In genomic region chr1:28926629-28927441, GRCh38 we compare ENCODE assay signal across 1 cellular context.
TF ChIP-seq lines count a peak whose summit lies in the region.

No MANE protein-coding gene starts in this region.

TF ChIP-seq in K562, 482 proteins besides CTCF, POLR2A, EP300 and RAD21 (continued from another document and continues in another):
- TF ChIP-seq, protein P1, sequence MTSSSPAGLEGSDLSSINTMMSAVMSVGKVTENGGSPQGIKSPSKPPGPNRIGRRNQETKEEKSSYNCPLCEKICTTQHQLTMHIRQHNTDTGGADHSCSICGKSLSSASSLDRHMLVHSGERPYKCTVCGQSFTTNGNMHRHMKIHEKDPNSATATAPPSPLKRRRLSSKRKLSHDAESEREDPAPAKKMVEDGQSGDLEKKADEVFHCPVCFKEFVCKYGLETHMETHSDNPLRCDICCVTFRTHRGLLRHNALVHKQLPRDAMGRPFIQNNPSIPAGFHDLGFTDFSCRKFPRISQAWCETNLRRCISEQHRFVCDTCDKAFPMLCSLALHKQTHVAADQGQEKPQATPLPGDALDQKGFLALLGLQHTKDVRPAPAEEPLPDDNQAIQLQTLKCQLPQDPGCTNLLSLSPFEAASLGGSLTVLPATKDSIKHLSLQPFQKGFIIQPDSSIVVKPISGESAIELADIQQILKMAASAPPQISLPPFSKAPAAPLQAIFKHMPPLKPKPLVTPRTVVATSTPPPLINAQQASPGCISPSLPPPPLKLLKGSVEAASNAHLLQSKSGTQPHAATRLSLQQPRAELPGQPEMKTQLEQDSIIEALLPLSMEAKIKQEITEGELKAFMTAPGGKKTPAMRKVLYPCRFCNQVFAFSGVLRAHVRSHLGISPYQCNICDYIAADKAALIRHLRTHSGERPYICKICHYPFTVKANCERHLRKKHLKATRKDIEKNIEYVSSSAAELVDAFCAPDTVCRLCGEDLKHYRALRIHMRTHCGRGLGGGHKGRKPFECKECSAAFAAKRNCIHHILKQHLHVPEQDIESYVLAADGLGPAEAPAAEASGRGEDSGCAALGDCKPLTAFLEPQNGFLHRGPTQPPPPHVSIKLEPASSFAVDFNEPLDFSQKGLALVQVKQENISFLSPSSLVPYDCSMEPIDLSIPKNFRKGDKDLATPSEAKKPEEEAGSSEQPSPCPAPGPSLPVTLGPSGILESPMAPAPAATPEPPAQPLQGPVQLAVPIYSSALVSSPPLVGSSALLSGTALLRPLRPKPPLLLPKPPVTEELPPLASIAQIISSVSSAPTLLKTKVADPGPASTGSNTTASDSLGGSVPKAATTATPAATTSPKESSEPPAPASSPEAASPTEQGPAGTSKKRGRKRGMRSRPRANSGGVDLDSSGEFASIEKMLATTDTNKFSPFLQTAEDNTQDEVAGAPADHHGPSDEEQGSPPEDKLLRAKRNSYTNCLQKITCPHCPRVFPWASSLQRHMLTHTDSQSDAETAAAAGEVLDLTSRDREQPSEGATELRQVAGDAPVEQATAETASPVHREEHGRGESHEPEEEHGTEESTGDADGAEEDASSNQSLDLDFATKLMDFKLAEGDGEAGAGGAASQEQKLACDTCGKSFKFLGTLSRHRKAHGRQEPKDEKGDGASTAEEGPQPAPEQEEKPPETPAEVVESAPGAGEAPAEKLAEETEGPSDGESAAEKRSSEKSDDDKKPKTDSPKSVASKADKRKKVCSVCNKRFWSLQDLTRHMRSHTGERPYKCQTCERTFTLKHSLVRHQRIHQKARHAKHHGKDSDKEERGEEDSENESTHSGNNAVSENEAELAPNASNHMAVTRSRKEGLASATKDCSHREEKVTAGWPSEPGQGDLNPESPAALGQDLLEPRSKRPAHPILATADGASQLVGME (CRISPR knock-in tag; IDR thresholded peaks at IDR 0.05), result no peak
- TF ChIP-seq ZBTB17 (CRISPR knock-in tag; IDR thresholded peaks at IDR 0.05), result no peak; the same call in 1 of the 2 replicates
- TF ChIP-seq BDP1 (IDR thresholded peaks at IDR 0.05; ENCODE audit: insufficient read depth, insufficient read length), result no peak
- TF ChIP-seq STAT5B (CRISPR knock-in tag; IDR thresholded peaks at IDR 0.05), result no peak
- TF ChIP-seq MAFF (IDR thresholded peaks at IDR 0.05; ENCODE audit: low read length), result no peak
- TF ChIP-seq TARDBP (IDR thresholded peaks at IDR 0.05), result peak; percentile 44; the same call in 1 of the 2 replicates
- TF ChIP-seq GATAD2B (IDR thresholded peaks at IDR 0.05; ENCODE audit: borderline replicate concordance), result no peak; the same call in none of the 2 replicates
- TF ChIP-seq ZZZ3 (IDR thresholded peaks at IDR 0.05), result no peak
- peak; percentile 89 for TF ChIP-seq SMAD4 (CRISPR knock-in tag; conservative IDR thresholded peaks at IDR 0.05)
- TF ChIP-seq ZNF134 (CRISPR knock-in tag; conservative IDR thresholded peaks at IDR 0.05), result no peak
- TF ChIP-seq FOXJ3 (CRISPR knock-in tag; IDR thresholded peaks at IDR 0.05), result no peak
- peak; percentile 89 for TF ChIP-seq ESRRA (IDR thresholded peaks at IDR 0.05; ENCODE audit: borderline replicate concordance, low read depth)
- TF ChIP-seq MXD1 (CRISPR knock-in tag; IDR thresholded peaks at IDR 0.05; ENCODE audit: borderline replicate concordance, poor library complexity, severe bottlenecking), result no peak
- TF ChIP-seq NFE2 (IDR thresholded peaks at IDR 0.05; ENCODE audit: low read depth), result peak; percentile 39
- TF ChIP-seq SMARCA5 (IDR thresholded peaks at IDR 0.05), result peak; percentile 44; the same call in 1 of the 2 replicates
- TF ChIP-seq, protein P2, sequence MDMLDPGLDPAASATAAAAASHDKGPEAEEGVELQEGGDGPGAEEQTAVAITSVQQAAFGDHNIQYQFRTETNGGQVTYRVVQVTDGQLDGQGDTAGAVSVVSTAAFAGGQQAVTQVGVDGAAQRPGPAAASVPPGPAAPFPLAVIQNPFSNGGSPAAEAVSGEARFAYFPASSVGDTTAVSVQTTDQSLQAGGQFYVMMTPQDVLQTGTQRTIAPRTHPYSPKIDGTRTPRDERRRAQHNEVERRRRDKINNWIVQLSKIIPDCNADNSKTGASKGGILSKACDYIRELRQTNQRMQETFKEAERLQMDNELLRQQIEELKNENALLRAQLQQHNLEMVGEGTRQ (CRISPR knock-in tag; IDR thresholded peaks at IDR 0.05), result peak; percentile 62; the same call in 1 of the 2 replicates
- TF ChIP-seq NR2F6 (CRISPR knock-in tag; IDR thresholded peaks at IDR 0.05), result no peak
- peak; percentile 99 for TF ChIP-seq SPI1 (IDR thresholded peaks at IDR 0.05; ENCODE audit: borderline replicate concordance, low read depth, low read length)
- TF ChIP-seq, protein P3, sequence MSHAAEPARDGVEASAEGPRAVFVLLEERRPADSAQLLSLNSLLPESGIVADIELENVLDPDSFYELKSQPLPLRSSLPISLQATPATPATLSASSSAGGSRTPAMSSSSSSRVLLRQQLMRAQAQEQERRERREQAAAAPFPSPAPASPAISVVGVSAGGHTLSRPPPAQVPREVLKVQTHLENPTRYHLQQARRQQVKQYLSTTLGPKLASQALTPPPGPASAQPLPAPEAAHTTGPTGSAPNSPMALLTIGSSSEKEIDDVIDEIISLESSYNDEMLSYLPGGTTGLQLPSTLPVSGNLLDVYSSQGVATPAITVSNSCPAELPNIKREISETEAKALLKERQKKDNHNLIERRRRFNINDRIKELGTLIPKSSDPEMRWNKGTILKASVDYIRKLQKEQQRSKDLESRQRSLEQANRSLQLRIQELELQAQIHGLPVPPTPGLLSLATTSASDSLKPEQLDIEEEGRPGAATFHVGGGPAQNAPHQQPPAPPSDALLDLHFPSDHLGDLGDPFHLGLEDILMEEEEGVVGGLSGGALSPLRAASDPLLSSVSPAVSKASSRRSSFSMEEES (CRISPR knock-in tag; IDR thresholded peaks at IDR 0.05), result peak; percentile 47; the same call in 1 of the 2 replicates
- peak; percentile 96 for TF ChIP-seq TAL1 (IDR thresholded peaks at IDR 0.05)
- peak; percentile 92 to 98 for TF ChIP-seq ARNT (IDR thresholded peaks at IDR 0.05)
- no peak for TF ChIP-seq RHOXF2B (CRISPR knock-in tag; conservative IDR thresholded peaks at IDR 0.05)
- no peak for TF ChIP-seq CGGBP1 (CRISPR knock-in tag; IDR thresholded peaks at IDR 0.05)
- TF ChIP-seq, protein P4, sequence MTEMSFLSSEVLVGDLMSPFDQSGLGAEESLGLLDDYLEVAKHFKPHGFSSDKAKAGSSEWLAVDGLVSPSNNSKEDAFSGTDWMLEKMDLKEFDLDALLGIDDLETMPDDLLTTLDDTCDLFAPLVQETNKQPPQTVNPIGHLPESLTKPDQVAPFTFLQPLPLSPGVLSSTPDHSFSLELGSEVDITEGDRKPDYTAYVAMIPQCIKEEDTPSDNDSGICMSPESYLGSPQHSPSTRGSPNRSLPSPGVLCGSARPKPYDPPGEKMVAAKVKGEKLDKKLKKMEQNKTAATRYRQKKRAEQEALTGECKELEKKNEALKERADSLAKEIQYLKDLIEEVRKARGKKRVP (CRISPR knock-in tag; IDR thresholded peaks at IDR 0.05), result no peak
- no peak for TF ChIP-seq PURB (CRISPR knock-in tag; IDR thresholded peaks at IDR 0.05; ENCODE audit: low read depth)
- TF ChIP-seq BHLHE40 (IDR thresholded peaks at IDR 0.05; ENCODE audit: low read length), result peak; percentile 73
- TF ChIP-seq, protein P5, sequence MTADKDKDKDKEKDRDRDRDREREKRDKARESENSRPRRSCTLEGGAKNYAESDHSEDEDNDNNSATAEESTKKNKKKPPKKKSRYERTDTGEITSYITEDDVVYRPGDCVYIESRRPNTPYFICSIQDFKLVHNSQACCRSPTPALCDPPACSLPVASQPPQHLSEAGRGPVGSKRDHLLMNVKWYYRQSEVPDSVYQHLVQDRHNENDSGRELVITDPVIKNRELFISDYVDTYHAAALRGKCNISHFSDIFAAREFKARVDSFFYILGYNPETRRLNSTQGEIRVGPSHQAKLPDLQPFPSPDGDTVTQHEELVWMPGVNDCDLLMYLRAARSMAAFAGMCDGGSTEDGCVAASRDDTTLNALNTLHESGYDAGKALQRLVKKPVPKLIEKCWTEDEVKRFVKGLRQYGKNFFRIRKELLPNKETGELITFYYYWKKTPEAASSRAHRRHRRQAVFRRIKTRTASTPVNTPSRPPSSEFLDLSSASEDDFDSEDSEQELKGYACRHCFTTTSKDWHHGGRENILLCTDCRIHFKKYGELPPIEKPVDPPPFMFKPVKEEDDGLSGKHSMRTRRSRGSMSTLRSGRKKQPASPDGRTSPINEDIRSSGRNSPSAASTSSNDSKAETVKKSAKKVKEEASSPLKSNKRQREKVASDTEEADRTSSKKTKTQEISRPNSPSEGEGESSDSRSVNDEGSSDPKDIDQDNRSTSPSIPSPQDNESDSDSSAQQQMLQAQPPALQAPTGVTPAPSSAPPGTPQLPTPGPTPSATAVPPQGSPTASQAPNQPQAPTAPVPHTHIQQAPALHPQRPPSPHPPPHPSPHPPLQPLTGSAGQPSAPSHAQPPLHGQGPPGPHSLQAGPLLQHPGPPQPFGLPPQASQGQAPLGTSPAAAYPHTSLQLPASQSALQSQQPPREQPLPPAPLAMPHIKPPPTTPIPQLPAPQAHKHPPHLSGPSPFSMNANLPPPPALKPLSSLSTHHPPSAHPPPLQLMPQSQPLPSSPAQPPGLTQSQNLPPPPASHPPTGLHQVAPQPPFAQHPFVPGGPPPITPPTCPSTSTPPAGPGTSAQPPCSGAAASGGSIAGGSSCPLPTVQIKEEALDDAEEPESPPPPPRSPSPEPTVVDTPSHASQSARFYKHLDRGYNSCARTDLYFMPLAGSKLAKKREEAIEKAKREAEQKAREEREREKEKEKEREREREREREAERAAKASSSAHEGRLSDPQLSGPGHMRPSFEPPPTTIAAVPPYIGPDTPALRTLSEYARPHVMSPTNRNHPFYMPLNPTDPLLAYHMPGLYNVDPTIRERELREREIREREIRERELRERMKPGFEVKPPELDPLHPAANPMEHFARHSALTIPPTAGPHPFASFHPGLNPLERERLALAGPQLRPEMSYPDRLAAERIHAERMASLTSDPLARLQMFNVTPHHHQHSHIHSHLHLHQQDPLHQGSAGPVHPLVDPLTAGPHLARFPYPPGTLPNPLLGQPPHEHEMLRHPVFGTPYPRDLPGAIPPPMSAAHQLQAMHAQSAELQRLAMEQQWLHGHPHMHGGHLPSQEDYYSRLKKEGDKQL (CRISPR knock-in tag; IDR thresholded peaks at IDR 0.05; ENCODE audit: borderline replicate concordance), result no peak
- TF ChIP-seq, protein P6, sequence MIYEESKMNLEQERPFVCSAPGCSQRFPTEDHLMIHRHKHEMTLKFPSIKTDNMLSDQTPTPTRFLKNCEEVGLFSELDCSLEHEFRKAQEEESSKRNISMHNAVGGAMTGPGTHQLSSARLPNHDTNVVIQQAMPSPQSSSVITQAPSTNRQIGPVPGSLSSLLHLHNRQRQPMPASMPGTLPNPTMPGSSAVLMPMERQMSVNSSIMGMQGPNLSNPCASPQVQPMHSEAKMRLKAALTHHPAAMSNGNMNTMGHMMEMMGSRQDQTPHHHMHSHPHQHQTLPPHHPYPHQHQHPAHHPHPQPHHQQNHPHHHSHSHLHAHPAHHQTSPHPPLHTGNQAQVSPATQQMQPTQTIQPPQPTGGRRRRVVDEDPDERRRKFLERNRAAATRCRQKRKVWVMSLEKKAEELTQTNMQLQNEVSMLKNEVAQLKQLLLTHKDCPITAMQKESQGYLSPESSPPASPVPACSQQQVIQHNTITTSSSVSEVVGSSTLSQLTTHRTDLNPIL (CRISPR knock-in tag; IDR thresholded peaks at IDR 0.05), result no peak
- no peak for TF ChIP-seq U2AF2 (optimal IDR thresholded peaks at IDR 0.05; ENCODE audit: low read depth, low read length)
- TF ChIP-seq ZNF146 (CRISPR knock-in tag; IDR thresholded peaks at IDR 0.05; ENCODE audit: unreplicated experiment), result no peak
- TF ChIP-seq TBL1XR1 (IDR thresholded peaks at IDR 0.05; ENCODE audit: low read length in 2 of 2), result peak; percentile 78 to 96; a peak in 3 of 4 replicates
- TF ChIP-seq, protein P7, sequence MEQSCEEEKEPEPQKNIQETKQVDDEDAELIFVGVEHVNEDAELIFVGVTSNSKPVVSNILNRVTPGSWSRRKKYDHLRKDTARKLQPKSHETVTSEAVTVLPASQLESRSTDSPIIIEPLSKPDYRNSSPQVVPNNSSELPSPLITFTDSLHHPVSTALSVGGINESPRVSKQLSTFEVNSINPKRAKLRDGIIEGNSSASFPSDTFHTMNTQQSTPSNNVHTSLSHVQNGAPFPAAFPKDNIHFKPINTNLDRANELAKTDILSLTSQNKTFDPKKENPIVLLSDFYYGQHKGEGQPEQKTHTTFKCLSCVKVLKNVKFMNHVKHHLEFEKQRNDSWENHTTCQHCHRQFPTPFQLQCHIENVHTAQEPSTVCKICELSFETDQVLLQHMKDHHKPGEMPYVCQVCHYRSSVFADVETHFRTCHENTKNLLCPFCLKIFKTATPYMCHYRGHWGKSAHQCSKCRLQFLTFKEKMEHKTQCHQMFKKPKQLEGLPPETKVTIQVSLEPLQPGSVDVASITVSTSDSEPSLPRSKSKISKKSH (CRISPR knock-in tag; IDR thresholded peaks at IDR 0.05), result no peak
- TF ChIP-seq ZNF133 (CRISPR knock-in tag; IDR thresholded peaks at IDR 0.05), result no peak
- TF ChIP-seq ATF7 (IDR thresholded peaks at IDR 0.05), result peak; percentile 75
- no peak for TF ChIP-seq HIVEP1 (CRISPR knock-in tag; IDR thresholded peaks at IDR 0.05)
- TF ChIP-seq, protein P8, sequence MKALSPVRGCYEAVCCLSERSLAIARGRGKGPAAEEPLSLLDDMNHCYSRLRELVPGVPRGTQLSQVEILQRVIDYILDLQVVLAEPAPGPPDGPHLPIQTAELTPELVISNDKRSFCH (CRISPR knock-in tag; IDR thresholded peaks at IDR 0.05), result no peak
- TF ChIP-seq, protein P8 (tag; IDR thresholded peaks at IDR 0.05), result no peak; the same call in 1 of the 2 replicates
- TF ChIP-seq SAP30 (IDR thresholded peaks at IDR 0.05; ENCODE audit: borderline replicate concordance, insufficient read depth, low read depth, low read length, poor library complexity, severe bottlenecking), result no peak
- no peak for TF ChIP-seq HNRNPK (IDR thresholded peaks at IDR 0.05; ENCODE audit: low read depth, low read length, poor library complexity, severe bottlenecking)
- TF ChIP-seq, protein P9, sequence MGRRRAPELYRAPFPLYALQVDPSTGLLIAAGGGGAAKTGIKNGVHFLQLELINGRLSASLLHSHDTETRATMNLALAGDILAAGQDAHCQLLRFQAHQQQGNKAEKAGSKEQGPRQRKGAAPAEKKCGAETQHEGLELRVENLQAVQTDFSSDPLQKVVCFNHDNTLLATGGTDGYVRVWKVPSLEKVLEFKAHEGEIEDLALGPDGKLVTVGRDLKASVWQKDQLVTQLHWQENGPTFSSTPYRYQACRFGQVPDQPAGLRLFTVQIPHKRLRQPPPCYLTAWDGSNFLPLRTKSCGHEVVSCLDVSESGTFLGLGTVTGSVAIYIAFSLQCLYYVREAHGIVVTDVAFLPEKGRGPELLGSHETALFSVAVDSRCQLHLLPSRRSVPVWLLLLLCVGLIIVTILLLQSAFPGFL (CRISPR knock-in tag; IDR thresholded peaks at IDR 0.05), result no peak
- peak; percentile 78; the same call in 1 of the 2 replicates for TF ChIP-seq ZNF766 (CRISPR knock-in tag; conservative IDR thresholded peaks at IDR 0.05)
- TF ChIP-seq TRIM28 (IDR thresholded peaks at IDR 0.05), result peak; percentile 44; the same call in 1 of the 2 replicates
